ENCODE assay signal across 20 cellular contexts in the genomic region with DNA sequence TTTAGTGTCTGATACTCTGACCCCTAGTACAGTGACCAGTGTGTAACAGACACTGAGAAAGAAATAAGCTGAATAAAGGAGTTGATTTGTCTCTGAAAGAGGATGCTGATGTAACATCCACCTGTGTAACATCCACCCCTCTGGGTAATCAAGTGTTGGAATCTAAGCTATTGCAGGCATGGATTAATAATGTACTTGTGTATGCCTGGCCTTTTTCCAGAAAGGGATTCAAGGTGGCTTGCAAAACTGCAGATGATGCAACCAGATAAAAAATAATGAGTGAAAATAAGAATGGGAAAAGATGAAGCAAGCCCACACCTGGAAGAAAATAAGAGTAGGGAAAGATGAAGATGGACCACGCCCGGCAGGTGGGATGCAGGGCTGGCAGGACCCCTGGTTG. TPM values are rescaled to one million over a fixed set of nuclear protein-coding genes. Genes with fewer than 3 reads are reported as not detected.
A peak's percentile ranks its signal among the peaks of the same experiment; 100 is the strongest.
DNase-seq lines count a peak whose midpoint lies in the region; ATAC-seq and TF ChIP-seq lines count a peak whose summit lies in the region.
"Had no signal": no experiment of that assay in that cellular context is flagged by ENCODE, and none has a peak within 500 bp of the region (broad histone marks: within the 10 kb centered on the region; RNA-seq: fewer than 3 reads in every experiment).

No MANE protein-coding gene starts in this region.

- no peaks in the 10 kb centered on the region for H3K36me3 ChIP-seq in osteoblast (ENCODE audit: insufficient read depth, low read length)

- H4K20me1 ChIP-seq in osteoblast (ENCODE audit: insufficient read depth, low read length), result no peaks in the 10 kb centered on the region

- H3K4me3 ChIP-seq in osteoblast (ENCODE audit: insufficient read depth, low read length), result no peak overlapping the region

- no peak overlapping the region for H3K4me2 ChIP-seq in osteoblast (ENCODE audit: insufficient read depth, low read length)

- TF ChIP-seq CTCF in osteoblast (IDR thresholded peaks at IDR 0.05; ENCODE audit: extremely low read depth, low read depth, low read length), result no peak

- no peaks in the 10 kb centered on the region for H3K27me3 ChIP-seq in osteoblast (ENCODE audit: insufficient read depth, low read length)

- no peaks in the 10 kb centered on the region for H3K4me1 ChIP-seq in osteoblast (ENCODE audit: insufficient read depth, low read length)
- H3K4me1 ChIP-seq: Caco-2 had no signal

- peak; percentile 21 for DNase-seq in DMS53 (lab: John Stamatoyannopoulos, UW)
- DNase-seq in DMS53 treated with DMSO at 0.1 percent for 48 hours (lab: John Stamatoyannopoulos, UW; ENCODE audit: unreplicated experiment), result no peak
- peak; percentile 40 for DNase-seq in NCI-H226
- peak; percentile 73 for DNase-seq in epithelial cell of prostate (ENCODE audit: low read depth, low spot score)
- peak; percentile 10 for DNase-seq in osteoblast (ENCODE audit: insufficient read length, low spot score, missing footprints)
- no peak for DNase-seq in activated CD8-positive, alpha-beta memory T cell treated with anti-CD3 and anti-CD28 coated beads for 24 hours
- DNase-seq in NCI-H2227 (lab: John Stamatoyannopoulos, UW; ENCODE audit: unreplicated experiment), result no peak
- DNase-seq: Caco-2; CD4-positive, CD25-positive, alpha-beta regulatory T cell; HCEC 1CT; KG1; MM.1S; NCI-H1092 treated with DMSO at 0.1 percent for 48 hours; NCI-H1694 treated with DMSO at 0.1 percent for 48 hours; NCI-H446; NCI-H69; OCI-M1 had no signal

- no peak for ATAC-seq in HG03280 (IDR thresholded peaks at IDR 0.05; ENCODE audit: unreplicated experiment)

- H2AFZ ChIP-seq in osteoblast (ENCODE audit: low read length), result no peak overlapping the region

- H3K79me2 ChIP-seq in osteoblast (ENCODE audit: insufficient read depth, low read length), result no peaks in the 10 kb centered on the region

- H3K9me3 ChIP-seq in osteoblast (ENCODE audit: low read depth, low read length), result no peaks in the 10 kb centered on the region

- peak overlapping the region; percentile 90 for H3K27ac ChIP-seq in epithelial cell of prostate
- H3K27ac ChIP-seq in osteoblast (ENCODE audit: low read depth, low read length), result no peak overlapping the region
- H3K27ac ChIP-seq: 22Rv1 had no signal

RNA-seq across cellular contexts. Expression of gene FOXI3, which starts 48.2 kb away (rescaled TPM):
- not detected in 2 replicates for total RNA-seq in osteoblast
- total RNA-seq: B cell; Caco-2; CD4-positive, CD25-positive, alpha-beta regulatory T cell had no signal

Comparison
In these comparisons a context has a peak if more than half of its experiments do, and no peak if none do; other contexts are left out.
1. DNase-seq: peak in DMS53 (single experiment), NCI-H226 (single experiment), epithelial cell of prostate (single experiment) and osteoblast (single experiment); none in DMS53 treated with DMSO at 0.1 percent for 48 hours (single experiment), activated CD8-positive, alpha-beta memory T cell treated with anti-CD3 and anti-CD28 coated beads for 24 hours (single experiment) and NCI-H2227 (single experiment).